In genomic region chr20:38109657-38110524, GRCh38 we compare ENCODE assay signal across 10 cellular contexts. TPM values are rescaled to one million over a fixed set of nuclear protein-coding genes. Genes with fewer than 3 reads are reported as not detected.
DNase-seq lines count a peak whose midpoint lies in the region; ATAC-seq and TF ChIP-seq lines count a peak whose summit lies in the region.
"Had no signal": no experiment of that assay in that cellular context is flagged by ENCODE, and none has a peak within 500 bp of the region (broad histone marks: within the 10 kb centered on the region; RNA-seq: fewer than 3 reads in every experiment).

No MANE protein-coding gene starts in this region.

- peaks cover 5% of the 10 kb centered on the region for H3K4me1 Mint-ChIP-seq in activated naive CD4-positive, alpha-beta T cell treated with anti-CD3 and anti-CD28 coated beads, Interleukin-2, amount 10 ng/mL, durations not matched to agents 7 days and 5 days

- H3K36me3 Mint-ChIP-seq in activated naive CD4-positive, alpha-beta T cell treated with anti-CD3 and anti-CD28 coated beads, Interleukin-2, amount 10 ng/mL, durations not matched to agents 7 days and 5 days, result no peaks in the 10 kb centered on the region
- H3K36me3 Mint-ChIP-seq: stimulated activated naive B cell treated with anti-CD40 and anti-IgM and Interleukin-4, amounts not matched to agents 10 μg/mL and 1 μg/mL and 100 μg/mL, for 72 hours had no signal

- no peaks in the 10 kb centered on the region for H3K36me3 ChIP-seq in lung (ENCODE audit: control insufficient read depth in 2 of 2, insufficient read depth in 2 of 2, low read length in 2 of 2)
- H3K36me3 ChIP-seq: BLaER1 treated with 17β-estradiol and CSF1 and Interleukin-3, amounts not matched to agents 10 nM and 100 nM had no signal

- no peak overlapping the region for H3K4me3 ChIP-seq in lung
- H3K4me3 ChIP-seq: BLaER1 treated with 17β-estradiol and CSF1 and Interleukin-3, amounts not matched to agents 10 nM and 100 nM had no signal

- H3K4me3 Mint-ChIP-seq in activated naive CD4-positive, alpha-beta T cell treated with anti-CD3 and anti-CD28 coated beads, Interleukin-2, amount 10 ng/mL, durations not matched to agents 7 days and 5 days, result no peak overlapping the region
- H3K4me3 Mint-ChIP-seq: stimulated activated naive B cell treated with anti-CD40 and anti-IgM and Interleukin-4, amounts not matched to agents 10 μg/mL and 1 μg/mL and 100 μg/mL, for 72 hours had no signal

- peak overlapping the region; percentile 68 to 88 for H3K27ac ChIP-seq in lung (ENCODE audit: low read depth in 1 of 2, low read length in 1 of 2)
- H3K27ac ChIP-seq: BLaER1 treated with 17β-estradiol and CSF1 and Interleukin-3, amounts not matched to agents 10 nM and 100 nM had no signal

- no peak overlapping the region for H3K27ac Mint-ChIP-seq in activated naive CD4-positive, alpha-beta T cell treated with anti-CD3 and anti-CD28 coated beads, Interleukin-2, amount 10 ng/mL, durations not matched to agents 7 days and 5 days
- H3K27ac Mint-ChIP-seq: stimulated activated naive B cell treated with anti-CD40 and anti-IgM and Interleukin-4, amounts not matched to agents 10 μg/mL and 1 μg/mL and 100 μg/mL, for 72 hours had no signal

- H3K4me1 ChIP-seq in lung (ENCODE audit: control insufficient read depth in 2 of 2, insufficient read depth in 2 of 2, low read length in 2 of 2), result peaks cover 22 to 24% of the 10 kb centered on the region in 2 donors

- CTCF ChIA-PET in activated naive CD4-positive, alpha-beta T cell treated with anti-CD3 and anti-CD28 coated beads, Interleukin-2, amount 10 ng/mL, durations not matched to agents 7 days and 5 days (lab: Charles Lee), result interaction anchor here (1.7 kb wide), 1 partner anchor 111 kb away, joined by 8 read pairs; no protein-coding TSS in a partner anchor

- H3K27me3 ChIP-seq in lung (ENCODE audit: control insufficient read depth, insufficient read depth), result no peaks in the 10 kb centered on the region
- H3K27me3 ChIP-seq: BLaER1 treated with 17β-estradiol and CSF1 and Interleukin-3, amounts not matched to agents 10 nM and 100 nM had no signal

- peaks cover under 1% of the 10 kb centered on the region for H3K27me3 Mint-ChIP-seq in activated naive CD4-positive, alpha-beta T cell treated with anti-CD3 and anti-CD28 coated beads, Interleukin-2, amount 10 ng/mL, durations not matched to agents 7 days and 5 days

- DNase-seq in activated naive CD4-positive, alpha-beta T cell treated with anti-CD3 and anti-CD28 coated beads, Interleukin-2, amount 10 ng/mL, durations not matched to agents 7 days and 5 days, result peak; percentile 16
- DNase-seq in activated naive CD4-positive, alpha-beta T cell (lab: John Stamatoyannopoulos, UW), result no peak
- DNase-seq in dedifferentiated amniotic fluid mesenchymal stem cell (ENCODE audit: extremely low spot score), result peak; percentile 81
- DNase-seq in lung (ENCODE audit: low spot score), result peak; percentile 74
- no peak for DNase-seq in SHP77 (lab: John Stamatoyannopoulos, UW)
- no peak for DNase-seq in activated CD4-positive, alpha-beta T cell treated with anti-CD3 and anti-CD28 coated beads, Interleukin-2, amount 50 U/mL, for 1 hour
- DNase-seq in NCI-H2029 (lab: John Stamatoyannopoulos, UW), result no peak
- DNase-seq: stimulated activated naive B cell treated with anti-CD40 and anti-IgM and Interleukin-4, amounts not matched to agents 10 μg/mL and 1 μg/mL and 100 μg/mL, for 72 hours had no signal

- no peaks in the 10 kb centered on the region for H3K9me3 Mint-ChIP-seq in activated naive CD4-positive, alpha-beta T cell treated with anti-CD3 and anti-CD28 coated beads, Interleukin-2, amount 10 ng/mL, durations not matched to agents 7 days and 5 days

- H3K9me3 ChIP-seq in lung (ENCODE audit: control insufficient read depth in 2 of 2, insufficient read depth in 1 of 2, low read length in 1 of 2), result no peaks in the 10 kb centered on the region
- H3K9me3 ChIP-seq: BLaER1 treated with 17β-estradiol and CSF1 and Interleukin-3, amounts not matched to agents 10 nM and 100 nM had no signal

- 56 to 78% methylated on average over 8 of the region's 8 CpGs for WGBS in lung, 2 donors

- no peak for TF ChIP-seq CTCF in lung (IDR thresholded peaks at IDR 0.05; ENCODE audit: control extremely low read depth, extremely low read depth)

- peak; percentile 54 for ATAC-seq in lung (ENCODE audit: insufficient read depth, low FRiP score)
- ATAC-seq in GM19351 (IDR thresholded peaks at IDR 0.05; ENCODE audit: unreplicated experiment), result no peak
- ATAC-seq: stimulated activated naive B cell treated with anti-CD40 and anti-IgM and Interleukin-4, amounts not matched to agents 10 μg/mL and 1 μg/mL and 100 μg/mL, for 72 hours had no signal

RNA-seq across cellular contexts. Expression of gene TGM2, which starts 55.2 kb away (rescaled TPM):
- total RNA-seq in lung, result 100 to 1,000 TPM; 194 to 476 TPM
- 100 to 1,000 TPM in 1 of 2 donors, 10 to 100 TPM in 1; 85.0 to 457 TPM for polyA plus RNA-seq in lung

Comparison
In these comparisons a context has a peak if more than half of its experiments do, and no peak if none do; other contexts are left out.
1. DNase-seq: peak in activated naive CD4-positive, alpha-beta T cell treated with anti-CD3 and anti-CD28 coated beads, Interleukin-2, amount 10 ng/mL, durations not matched to agents 7 days and 5 days (single experiment), dedifferentiated amniotic fluid mesenchymal stem cell (single experiment) and lung (single experiment); none in activated naive CD4-positive, alpha-beta T cell (0 of 4), SHP77 (0 of 2), activated CD4-positive, alpha-beta T cell treated with anti-CD3 and anti-CD28 coated beads, Interleukin-2, amount 50 U/mL, for 1 hour (single experiment) and NCI-H2029 (single experiment).